14 cellular contexts compared by ENCODE assay signal in genomic region chr2:161200327-161200726, GRCh38. TPM values are rescaled to one million over a fixed set of nuclear protein-coding genes. Genes with fewer than 3 reads are reported as not detected.
A peak's percentile ranks its signal among the peaks of the same experiment; 100 is the strongest.
DNase-seq lines count a peak whose midpoint lies in the region; ATAC-seq lines count a peak whose summit lies in the region.
"Had no signal": no experiment of that assay in that cellular context is flagged by ENCODE, and none has a peak within 500 bp of the region (broad histone marks: within the 10 kb centered on the region; RNA-seq: fewer than 3 reads in every experiment).

No MANE protein-coding gene starts in this region.

- no peak overlapping the region for H2BK120ac ChIP-seq in neuronal stem cell (ENCODE audit: low read depth, low read length)

- H2AFZ ChIP-seq in neuronal stem cell (ENCODE audit: low read length) = no peak overlapping the region
- H2AFZ ChIP-seq: hepatocyte had no signal

- no peak overlapping the region for H3K14ac ChIP-seq in neuronal stem cell (ENCODE audit: low read length)

- POLR2A ChIA-PET in activated CD4-positive, alpha-beta T cell treated with anti-CD3 and anti-CD28 coated beads, Interleukin-2, amount 10 ng/mL, durations not matched to agents 7 days and 5 days (lab: Charles Lee) = no interaction called here
- POLR2A ChIA-PET in naive thymus-derived CD4-positive, alpha-beta T cell (lab: Charles Lee) = interaction anchor here (0.8 kb wide), 1 partner anchor 27 kb away, joined by 3 read pairs; no protein-coding TSS in a partner anchor

- no peak overlapping the region for H4K91ac ChIP-seq in neuronal stem cell (ENCODE audit: low read depth, low read length, poor library complexity)

- CTCF ChIA-PET in activated CD4-positive, alpha-beta T cell treated with anti-CD3 and anti-CD28 coated beads, Interleukin-2, amount 10 ng/mL, durations not matched to agents 7 days and 5 days (lab: Charles Lee) = interaction anchor here (0.8 to 1.1 kb wide), 2 partner anchors 11 to 32 kb away, joined by 5 to 6 read pairs; no protein-coding TSS in a partner anchor
- CTCF ChIA-PET in naive thymus-derived CD4-positive, alpha-beta T cell (lab: Charles Lee) = interaction anchor here (0.8 kb wide), 1 partner anchor 10 kb away, joined by 3 read pairs; no protein-coding TSS in a partner anchor

- H3K9me3 Mint-ChIP-seq in activated CD4-positive, alpha-beta T cell treated with anti-CD3 and anti-CD28 coated beads, Interleukin-2, amount 10 ng/mL, durations not matched to agents 7 days and 5 days = peaks cover 6% of the 10 kb centered on the region
- peaks cover 0 to 4% (median 0%) of the 10 kb centered on the region in 11 donors for H3K9me3 Mint-ChIP-seq in naive thymus-derived CD4-positive, alpha-beta T cell

- peaks cover 0 to 28% (median 8%) of the 10 kb centered on the region in 3 experiments for H3K36me3 ChIP-seq in naive thymus-derived CD4-positive, alpha-beta T cell (ENCODE audit: control insufficient read depth in 2 of 3, insufficient read depth in 3 of 3, low read length in 3 of 3)
- peaks cover 0 to 28% of the 10 kb centered on the region in 2 donors for H3K36me3 ChIP-seq in neuronal stem cell (replicated peaks in 1 of 2; ENCODE audit: control insufficient read depth in 2 of 2, insufficient read depth in 2 of 2, low read length in 2 of 2)

- no peak overlapping the region for H3K23ac ChIP-seq in neuronal stem cell (ENCODE audit: low read depth, low read length, poor library complexity)

- H3K4me2 ChIP-seq in neuronal stem cell (ENCODE audit: insufficient read depth, low read length, poor library complexity, severe bottlenecking) = no peak overlapping the region
- H3K4me2 ChIP-seq: A549, hepatocyte had no signal

- no peak overlapping the region for H3K4me3 ChIP-seq in naive thymus-derived CD4-positive, alpha-beta T cell (ENCODE audit: low read length)
- no peak overlapping the region for H3K4me3 ChIP-seq in neuronal stem cell (ENCODE audit: low read length in 2 of 2)
- H3K4me3 ChIP-seq: A549, hepatocyte, lung, pancreas had no signal

- H3K4me1 Mint-ChIP-seq in activated CD4-positive, alpha-beta T cell treated with anti-CD3 and anti-CD28 coated beads, Interleukin-2, amount 10 ng/mL, durations not matched to agents 7 days and 5 days = peaks cover 17% of the 10 kb centered on the region
- H3K4me1 Mint-ChIP-seq in naive thymus-derived CD4-positive, alpha-beta T cell = peaks cover 28 to 52% (median 43%) of the 10 kb centered on the region in 7 donors

- H2BK15ac ChIP-seq in neuronal stem cell (ENCODE audit: low read length) = no peak overlapping the region

- H3K36me3 Mint-ChIP-seq in activated CD4-positive, alpha-beta T cell treated with anti-CD3 and anti-CD28 coated beads, Interleukin-2, amount 10 ng/mL, durations not matched to agents 7 days and 5 days (ENCODE audit: low read depth) = peaks cover 55% of the 10 kb centered on the region
- peaks cover 11 to 35% (median 29%) of the 10 kb centered on the region in 5 donors for H3K36me3 Mint-ChIP-seq in naive thymus-derived CD4-positive, alpha-beta T cell

- H3K9me3 ChIP-seq in naive thymus-derived CD4-positive, alpha-beta T cell (ENCODE audit: control insufficient read depth in 2 of 3, low read length in 3 of 3) = peaks cover 0 to 4% (median 0%) of the 10 kb centered on the region in 3 experiments
- H3K9me3 ChIP-seq in neuronal stem cell (replicated peaks in 1 of 2; ENCODE audit: control insufficient read depth in 2 of 2, insufficient read depth in 1 of 2, low read depth in 1 of 2, low read length in 2 of 2) = no peaks in the 10 kb centered on the region
- H3K9me3 ChIP-seq: A549, pancreas had no signal

- no peak overlapping the region for H2BK5ac ChIP-seq in neuronal stem cell (ENCODE audit: low read length)

- no peaks in the 10 kb centered on the region for H3K27me3 Mint-ChIP-seq in activated CD4-positive, alpha-beta T cell treated with anti-CD3 and anti-CD28 coated beads, Interleukin-2, amount 10 ng/mL, durations not matched to agents 7 days and 5 days
- no peaks in the 10 kb centered on the region for H3K27me3 Mint-ChIP-seq in naive thymus-derived CD4-positive, alpha-beta T cell

- no peaks in the 10 kb centered on the region for H3K27me3 ChIP-seq in naive thymus-derived CD4-positive, alpha-beta T cell (ENCODE audit: control insufficient read depth in 2 of 2, insufficient read depth in 2 of 2, low read length in 2 of 2)
- no peaks in the 10 kb centered on the region for H3K27me3 ChIP-seq in neuronal stem cell (ENCODE audit: control insufficient read depth in 3 of 3, insufficient read depth in 3 of 3, low read depth in 1 of 3, low read length in 3 of 3)
- H3K27me3 ChIP-seq: hepatocyte, pancreas had no signal

- no peak overlapping the region for H3K4me3 Mint-ChIP-seq in activated CD4-positive, alpha-beta T cell treated with anti-CD3 and anti-CD28 coated beads, Interleukin-2, amount 10 ng/mL, durations not matched to agents 7 days and 5 days
- peak overlapping the region in 3 of 10 donors; percentile 2 to 34 (median 33) for H3K4me3 Mint-ChIP-seq in naive thymus-derived CD4-positive, alpha-beta T cell

- no peak overlapping the region for H3K9ac ChIP-seq in neuronal stem cell (ENCODE audit: low read depth, low read length, poor library complexity)

- no peak overlapping the region for H3K27ac ChIP-seq in naive thymus-derived CD4-positive, alpha-beta T cell (ENCODE audit: low read depth, low read length)
- H3K27ac ChIP-seq in neuronal stem cell (replicated peaks; ENCODE audit: low read length) = no peak overlapping the region
- H3K27ac ChIP-seq: A549, hepatocyte, pancreas had no signal

- no peak overlapping the region for H2BK12ac ChIP-seq in neuronal stem cell (ENCODE audit: low read length)

- WGBS in neuronal stem cell (ENCODE audit: extremely low coverage in 2 of 2, insufficient read length in 2 of 2, insufficient replicate concordance in 1 of 2), 2 donors = 100% methylated on average over 1 of the region's 3 CpGs; no CpG with 5 or more reads in 1 of the 2 donors

- no peak overlapping the region for H3K18ac ChIP-seq in neuronal stem cell (ENCODE audit: low read length)

- no peak overlapping the region for H4K8ac ChIP-seq in neuronal stem cell (ENCODE audit: low read depth, low read length)

- no peak overlapping the region for H3K4ac ChIP-seq in neuronal stem cell (ENCODE audit: low read length)

- H2AK5ac ChIP-seq in neuronal stem cell (ENCODE audit: low read depth, low read length) = no peak overlapping the region

- intact Hi-C loops in naive thymus-derived CD4-positive, alpha-beta T cell (cut with micrococcal nuclease) = loop anchor here in 1 of 2 donors (2.0 kb wide), 1 partner anchor 16 kb away; no protein-coding TSS in a partner anchor
- intact Hi-C loops in left cardiac atrium (cut with DNase I) = no loop called here

- H3K27ac Mint-ChIP-seq in activated CD4-positive, alpha-beta T cell treated with anti-CD3 and anti-CD28 coated beads, Interleukin-2, amount 10 ng/mL, durations not matched to agents 7 days and 5 days = peak overlapping the region; percentile 44
- H3K27ac Mint-ChIP-seq in naive thymus-derived CD4-positive, alpha-beta T cell = peak overlapping the region; percentile 2 to 85 (median 44)

- ATAC-seq in GM21619 (IDR thresholded peaks at IDR 0.05; ENCODE audit: unreplicated experiment) (peak; percentile 25), HG03460 (IDR thresholded peaks at IDR 0.05; ENCODE audit: unreplicated experiment) (peak; percentile 11), left cardiac atrium (no peak)
- no peak for ATAC-seq in naive thymus-derived CD4-positive, alpha-beta T cell
- ATAC-seq: A549, pancreas had no signal

- H3K79me1 ChIP-seq in neuronal stem cell (ENCODE audit: low read depth, low read length) = no peaks in the 10 kb centered on the region

- peaks cover 0 to 16% of the 10 kb centered on the region in 2 donors for H3K4me1 ChIP-seq in naive thymus-derived CD4-positive, alpha-beta T cell (ENCODE audit: control insufficient read depth in 2 of 2, insufficient read depth in 2 of 2, low read length in 2 of 2)
- H3K4me1 ChIP-seq in neuronal stem cell (ENCODE audit: control insufficient read depth in 2 of 2, insufficient read depth in 1 of 2, low read depth in 1 of 2, low read length in 2 of 2) = no peaks in the 10 kb centered on the region
- H3K4me1 ChIP-seq: pancreas had no signal

- no peak for DNase-seq in activated CD4-positive, alpha-beta T cell treated with anti-CD3 and anti-CD28 coated beads, Interleukin-2, amount 10 ng/mL, durations not matched to agents 7 days and 5 days
- no peak for DNase-seq in activated CD4-positive, alpha-beta T cell treated with anti-CD3 and anti-CD28 coated beads for 48 hours
- DNase-seq in naive thymus-derived CD4-positive, alpha-beta T cell = no peak
- DNase-seq in left cardiac atrium (no peak), RPMI8226 (no peak), neuronal stem cell (ENCODE audit: low spot score) (no peak)
- DNase-seq: NCI-H510A, pancreas, SHP77 had no signal

RNA-seq across cellular contexts. Expression of gene TANK, which starts 40.1 kb away (rescaled TPM):
- total RNA-seq in activated CD4-positive, alpha-beta T cell treated with anti-CD3 and anti-CD28 coated beads, Interleukin-2, amount 10 ng/mL, durations not matched to agents 7 days and 5 days = 10 to 100 TPM; 71.5 to 74.1 TPM
- total RNA-seq in naive thymus-derived CD4-positive, alpha-beta T cell = 100 to 1,000 TPM in 2 of 5 experiments, 10 to 100 TPM in 3; 57.4 to 142 (median 62.4) TPM
- 10 to 100 TPM; 45.5 to 50.3 TPM for polyA plus RNA-seq in naive thymus-derived CD4-positive, alpha-beta T cell
- total RNA-seq in left cardiac atrium = 10 to 100 TPM; 33.6 to 33.7 TPM
- 19.5 TPM for polyA plus RNA-seq in neuronal stem cell (2013, experiment 1 of 2)
- polyA plus RNA-seq in neuronal stem cell (2013, experiment 2 of 2) = 21.2 TPM

Comparison
In these comparisons a context has a peak if more than half of its experiments do, and no peak if none do; other contexts are left out.
1. ATAC-seq: peak in GM21619 (single experiment) and HG03460 (single experiment); none in naive thymus-derived CD4-positive, alpha-beta T cell (single experiment) and left cardiac atrium (0 of 2).